ENCODE assay signal across 29 cellular contexts in the genomic region with DNA sequence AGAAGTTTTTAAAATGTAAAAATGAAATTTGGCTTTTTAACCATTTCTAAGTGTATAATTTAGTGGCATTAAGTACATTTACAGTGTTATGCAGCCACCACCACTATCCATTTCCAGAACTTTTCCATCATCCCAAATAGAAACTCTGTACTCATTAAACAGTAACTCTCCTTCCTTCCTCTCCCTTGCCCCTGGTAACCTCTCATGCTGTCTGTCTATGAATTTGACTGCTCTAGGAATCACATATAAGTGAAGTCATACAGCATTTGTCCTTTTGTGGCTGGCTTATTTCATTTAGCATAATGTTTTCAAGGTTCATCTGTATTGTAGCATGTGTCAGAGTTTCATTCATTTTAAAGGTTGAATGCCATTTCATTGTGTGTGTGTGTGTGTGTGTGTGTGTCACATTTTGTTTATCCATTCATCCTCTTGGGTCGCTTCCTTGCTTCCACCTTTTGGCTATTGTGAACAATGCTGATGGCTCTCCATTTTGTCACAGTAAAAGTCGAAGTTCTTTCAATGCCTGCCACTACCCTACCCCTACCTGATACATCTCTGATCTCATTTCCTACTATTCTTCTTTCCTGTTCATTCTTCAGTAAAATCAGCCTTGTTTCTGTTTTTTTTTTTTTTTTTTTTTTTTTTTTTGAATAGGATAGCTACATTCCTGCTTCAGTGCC. TPM values are rescaled to one million over a fixed set of nuclear protein-coding genes. Genes with fewer than 3 reads are reported as not detected.
"Had no signal": no experiment of that assay in that cellular context is flagged by ENCODE, and none has a peak within 500 bp of the region (broad histone marks: within the 10 kb centered on the region; RNA-seq: fewer than 3 reads in every experiment).

No MANE protein-coding gene starts in this region.

- H3K27ac ChIP-seq: ascending aorta, breast epithelium, cardiac muscle cell, colonic mucosa had no signal

- ATAC-seq: activated CD4-positive, alpha-beta T cell treated with anti-CD3 and anti-CD28 coated beads for 36 hours; activated CD8-positive, alpha-beta memory T cell treated with anti-CD3 and anti-CD28 coated beads, Interleukin-2, amount 10 ng/mL, durations not matched to agents 7 days and 5 days; activated CD8-positive, alpha-beta T cell treated with anti-CD3 and anti-CD28 coated beads, Interleukin-2, amount 10 ng/mL, durations not matched to agents 7 days and 5 days; activated naive CD4-positive, alpha-beta T cell treated with anti-CD3 and anti-CD28 coated beads, Interleukin-2, amount 50 U/mL, for 72 hours; effector memory CD8-positive, alpha-beta T cell; esophagus mucosa; T-helper 17 cell had no signal

- H3K27me3 ChIP-seq: ascending aorta, breast epithelium, cardiac muscle cell, colonic mucosa had no signal

- DNase-seq: activated CD4-positive, alpha-beta memory T cell treated with anti-CD3 and anti-CD28 coated beads for 36 hours; activated CD4-positive, alpha-beta T cell treated with anti-CD3 and anti-CD28 coated beads for 36 hours; activated CD4-positive, alpha-beta T cell treated with anti-CD3 and anti-CD28 coated beads, Interleukin-2, amount 10 ng/mL, durations not matched to agents 24 days and 14 days; activated CD4-positive, CD25-positive, alpha-beta regulatory T cell; activated CD4-positive, CD25-positive, alpha-beta regulatory T cell treated with anti-CD3 and anti-CD28 coated beads, Interleukin-2, amount 50 U/mL, for 72 hours; activated CD8-positive, alpha-beta memory T cell treated with anti-CD3 and anti-CD28 coated beads, Interleukin-2, amount 10 ng/mL, durations not matched to agents 7 days and 5 days; activated CD8-positive, alpha-beta memory T cell treated with anti-CD3 and anti-CD28 coated beads, Interleukin-2, amount 50 U/mL, for 4 hours; activated CD8-positive, alpha-beta T cell treated with anti-CD3 and anti-CD28 coated beads, Interleukin-2, amount 10 ng/mL, durations not matched to agents 7 days and 5 days; activated effector memory CD4-positive, alpha-beta T cell treated with anti-CD3 and anti-CD28 coated beads, Interleukin-2, amount 50 U/mL, for 16 hours; activated naive CD4-positive, alpha-beta T cell; activated naive CD4-positive, alpha-beta T cell treated with anti-CD3 and anti-CD28 coated beads, Interleukin-2, amount 10 ng/mL, durations not matched to agents 7 days and 5 days; activated naive CD8-positive, alpha-beta T cell treated with anti-CD3 and anti-CD28 coated beads, Interleukin-2, amount 10 ng/mL, durations not matched to agents 7 days and 5 days; activated T-cell treated with anti-CD3 and anti-CD28 coated beads, Interleukin-2, amount 50 U/mL, for 1 hour; activated T-cell treated with anti-CD3 and anti-CD28 coated beads, Interleukin-2, amount 50 U/mL, for 48 hours; central memory CD4-positive, alpha-beta T cell; cerebellar nuclear complex; colonic mucosa; effector CD4-positive, alpha-beta T cell; effector memory CD8-positive, alpha-beta T cell; foreskin fibroblast; head of caudate nucleus; T-helper 1 cell; T-helper 17 cell; T1000 had no signal

- H3K4me3 ChIP-seq: ascending aorta, breast epithelium, cardiac muscle cell, colonic mucosa had no signal

- H3K9me3 ChIP-seq: ascending aorta, breast epithelium, colonic mucosa had no signal

- H3K4me1 ChIP-seq: ascending aorta, breast epithelium, colonic mucosa had no signal

RNA-seq across cellular contexts. Expression of a gene that starts 45.3 kb away (rescaled TPM):
- total RNA-seq: activated CD8-positive, alpha-beta T cell treated with anti-CD3 and anti-CD28 coated beads, Interleukin-2, amount 10 ng/mL, durations not matched to agents 7 days and 5 days had no signal
